ENCODE assay signal across 11 cellular contexts in genomic region chr1:66648896-66649597, GRCh38.
DNase-seq lines count a peak whose midpoint lies in the region; ATAC-seq and TF ChIP-seq lines count a peak whose summit lies in the region.
"Had no signal": no experiment of that assay in that cellular context is flagged by ENCODE, and none has a peak within 500 bp of the region (broad histone marks: within the 10 kb centered on the region; RNA-seq: fewer than 3 reads in every experiment).

No MANE protein-coding gene starts in this region.

- ATAC-seq in GM19023 (IDR thresholded peaks at IDR 0.05; ENCODE audit: unreplicated experiment) = peak; percentile 82
- peak; percentile 79 for ATAC-seq in HG02852 (IDR thresholded peaks at IDR 0.05; ENCODE audit: unreplicated experiment)
- ATAC-seq in naive B cell (ENCODE audit: low read depth in 2 of 2) = peak; percentile 96

- H4K20me1 ChIP-seq in MM.1S (ENCODE audit: insufficient read depth, low read length) = no peaks in the 10 kb centered on the region

- peak overlapping the region; percentile 38; the same call in 1 of the 2 replicates for H3K4me2 ChIP-seq in MM.1S (ENCODE audit: low read depth, low read length)

- H3K27me3 ChIP-seq in MM.1S (replicated peaks; ENCODE audit: insufficient read depth, low read length) = no peaks in the 10 kb centered on the region
- no peaks in the 10 kb centered on the region for H3K27me3 ChIP-seq in breast epithelium

- H3K4me3 ChIP-seq in MM.1S (ENCODE audit: low read length) = no peak overlapping the region
- no peak overlapping the region for H3K4me3 ChIP-seq in breast epithelium

- peak; percentile 81 for DNase-seq in MM.1S
- DNase-seq in naive B cell = peak; percentile 48
- DNase-seq in activated CD8-positive, alpha-beta memory T cell treated with anti-CD3 and anti-CD28 coated beads for 24 hours = no peak
- DNase-seq in DMS53 (lab: John Stamatoyannopoulos, UW) = no peak
- DNase-seq in breast epithelium (ENCODE audit: low spot score in 2 of 2) = no peak
- DNase-seq in NCI-H2029 treated with DMSO at 0.1 percent for 48 hours (lab: John Stamatoyannopoulos, UW) = no peak
- DNase-seq: activated gamma-delta T cell treated with Interleukin-2 at 50 U/mL for 16 hours; stimulated activated CD4-positive, alpha-beta T cell treated with anti-CD3 and anti-CD28 coated beads, Interleukin-2, amount 100 ng/mL, for 48 hours had no signal

- H3K9me2 ChIP-seq in MM.1S (replicated peaks; ENCODE audit: insufficient read depth, low read length) = no peaks in the 10 kb centered on the region

- peak overlapping the region; percentile 30; the same call in 1 of the 2 replicates for H3K27ac ChIP-seq in MM.1S (ENCODE audit: low read length)
- H3K27ac ChIP-seq in breast epithelium = no peak overlapping the region

- peak overlapping the region in 5 of 6 donors; percentile 0 to 42 (median 21) for H3K27ac Mint-ChIP-seq in naive B cell
- H3K27ac Mint-ChIP-seq: IgD-negative memory B cell had no signal

- TF ChIP-seq CTCF in MM.1S (IDR thresholded peaks at IDR 0.05; ENCODE audit: low read length) (no peak), breast epithelium (IDR thresholded peaks at IDR 0.05) (no peak)

- intact Hi-C loops in breast epithelium (cut with DNase I; ENCODE audit: low total_unique reads) = no loop called here

- H3K4me1 Mint-ChIP-seq in naive B cell = peaks cover 11 to 18% (median 15%) of the 10 kb centered on the region in 3 donors

- H3K9me3 ChIP-seq in MM.1S (replicated peaks; ENCODE audit: insufficient read depth, low read length) = no peaks in the 10 kb centered on the region
- H3K9me3 ChIP-seq in breast epithelium = no peaks in the 10 kb centered on the region

- peaks cover 12% of the 10 kb centered on the region; the same call in 1 of the 2 replicates for H3K4me1 ChIP-seq in MM.1S (ENCODE audit: low read length)
- H3K4me1 ChIP-seq in breast epithelium = no peaks in the 10 kb centered on the region

- H3K9me3 Mint-ChIP-seq in naive B cell = no peaks in the 10 kb centered on the region

- no peaks in the 10 kb centered on the region for H3F3A ChIP-seq in MM.1S (ENCODE audit: insufficient read depth, low read length)

- peak overlapping the region; percentile 9; the same call in 1 of the 2 replicates for H2AFZ ChIP-seq in MM.1S (ENCODE audit: low read length)

- no peaks in the 10 kb centered on the region for H3K79me2 ChIP-seq in MM.1S (ENCODE audit: low read length)

- peak overlapping the region in 7 of 8 donors; percentile 31 to 73 (median 68) for H3K4me3 Mint-ChIP-seq in naive B cell

- peaks cover 0 to 4% (median 0%) of the 10 kb centered on the region in 3 donors for H3K27me3 Mint-ChIP-seq in naive B cell

- no peak overlapping the region for H3K9ac ChIP-seq in MM.1S (ENCODE audit: low read length)

- H3K36me3 ChIP-seq in MM.1S (replicated peaks; ENCODE audit: insufficient read depth, low read length) (no peaks in the 10 kb centered on the region), breast epithelium (no peaks in the 10 kb centered on the region)

- no peaks in the 10 kb centered on the region for H3K36me3 Mint-ChIP-seq in naive B cell
- H3K36me3 Mint-ChIP-seq: IgD-negative memory B cell had no signal

- no peak for TF ChIP-seq POLR2A in breast epithelium (IDR thresholded peaks at IDR 0.05)

Comparison
In these comparisons a context has a peak if more than half of its experiments do, and no peak if none do; other contexts are left out.
1. DNase-seq: peak in MM.1S (single experiment) and naive B cell (single experiment); none in activated CD8-positive, alpha-beta memory T cell treated with anti-CD3 and anti-CD28 coated beads for 24 hours (single experiment), DMS53 (single experiment), breast epithelium (0 of 2) and NCI-H2029 treated with DMSO at 0.1 percent for 48 hours (single experiment).
2. Peak in every context shown above with its lines, with median percentiles within 50 percentile points of each other: ATAC-seq.